ENCODE assay signal across 19 cellular contexts in the genomic region with DNA sequence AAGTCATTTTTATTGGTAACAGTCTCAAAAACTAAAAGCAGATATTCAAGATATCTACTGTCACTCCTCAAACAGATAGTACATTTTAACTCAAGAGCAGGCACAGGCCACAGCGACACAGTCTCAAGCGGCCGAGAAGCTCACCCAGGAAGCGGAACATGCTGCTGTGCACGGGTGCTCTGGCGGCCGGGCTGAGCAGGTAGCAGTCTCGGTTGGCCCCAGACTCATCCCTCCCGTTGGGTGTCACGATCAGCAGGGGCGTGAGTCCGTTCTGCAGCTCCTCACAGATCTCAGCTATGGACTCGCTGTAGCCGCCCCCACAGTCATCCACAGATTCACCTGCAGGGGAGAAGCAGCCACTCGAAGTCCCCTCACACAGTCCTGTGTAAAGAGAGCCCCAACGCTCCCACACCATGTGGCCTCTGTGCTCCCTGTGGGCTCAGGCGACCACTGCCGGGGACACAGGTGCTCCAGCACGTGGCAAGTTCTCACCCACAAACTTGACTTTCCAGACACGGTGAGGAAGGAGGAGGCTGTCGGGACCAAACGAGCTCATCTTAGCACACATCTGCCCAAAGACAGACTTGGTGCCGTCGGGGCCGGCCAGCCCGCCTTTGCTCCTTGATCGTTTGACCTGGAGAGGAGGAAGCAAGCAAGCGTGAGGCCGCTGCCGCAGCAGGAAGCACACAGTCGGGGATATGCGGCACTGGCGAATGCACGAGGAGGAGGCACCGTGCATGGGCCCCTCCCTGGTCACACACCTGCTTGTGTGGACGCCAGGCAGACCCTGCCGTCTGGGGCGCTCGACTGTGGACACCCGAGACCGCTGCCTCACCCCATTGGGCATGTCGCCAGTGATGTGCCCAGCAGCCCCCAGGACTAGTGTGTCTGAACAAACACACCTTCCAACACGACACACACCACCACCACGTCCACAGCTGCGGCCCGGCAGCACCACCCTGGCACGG. TPM values are rescaled to one million over a fixed set of nuclear protein-coding genes. Genes with fewer than 3 reads are reported as not detected.
"Had no signal": no experiment of that assay in that cellular context is flagged by ENCODE, and none has a peak within 500 bp of the region (broad histone marks: within the 10 kb centered on the region; RNA-seq: fewer than 3 reads in every experiment).

No MANE protein-coding gene starts in this region.

- DNase-seq: activated CD4-positive, alpha-beta T cell treated with anti-CD3 and anti-CD28 coated beads for 1 hour; activated CD4-positive, alpha-beta T cell treated with anti-CD3 and anti-CD28 coated beads, Interleukin-2, amount 50 U/mL, for 48 hours; activated naive CD4-positive, alpha-beta T cell; body of pancreas; foreskin fibroblast; stimulated activated CD4-positive, alpha-beta T cell treated with anti-CD3 and anti-CD28 coated beads, Interleukin-4, amount 100 ng/mL, for 24 hours had no signal

- H3K27ac Mint-ChIP-seq: stimulated activated memory B cell treated with anti-CD40 and anti-IgM and Interleukin-4, amounts not matched to agents 10 μg/mL and 1 μg/mL and 100 μg/mL, for 72 hours had no signal

- H3K4me3 Mint-ChIP-seq: neural crest cell; stimulated activated memory B cell treated with anti-CD40 and anti-IgM and Interleukin-4, amounts not matched to agents 10 μg/mL and 1 μg/mL and 100 μg/mL, for 72 hours had no signal

- H3K9me3 Mint-ChIP-seq: neural crest cell; stimulated activated memory B cell treated with anti-CD40 and anti-IgM and Interleukin-4, amounts not matched to agents 10 μg/mL and 1 μg/mL and 100 μg/mL, for 72 hours had no signal

- H2AFZ ChIP-seq: hepatocyte had no signal

- H3K4me1 ChIP-seq: body of pancreas, right lobe of liver had no signal

- H3K79me2 ChIP-seq: hepatocyte had no signal

- H3K9me3 ChIP-seq: body of pancreas, right lobe of liver, thoracic aorta had no signal

- H3K4me3 ChIP-seq: body of pancreas, dorsolateral prefrontal cortex, hepatocyte, right lobe of liver, smooth muscle cell, thoracic aorta had no signal

- H3K27me3 Mint-ChIP-seq: stimulated activated memory B cell treated with anti-CD40 and anti-IgM and Interleukin-4, amounts not matched to agents 10 μg/mL and 1 μg/mL and 100 μg/mL, for 72 hours had no signal

- H3K27ac ChIP-seq: body of pancreas, dorsolateral prefrontal cortex, epithelial cell of prostate, hepatocyte, right lobe of liver, thoracic aorta, VCaP had no signal

- ATAC-seq: body of pancreas; right lobe of liver; stimulated activated memory B cell treated with anti-CD40 and anti-IgM and Interleukin-4, amounts not matched to agents 10 μg/mL and 1 μg/mL and 100 μg/mL, for 72 hours had no signal

- H3K27me3 ChIP-seq: body of pancreas, dorsolateral prefrontal cortex, hepatocyte, right lobe of liver had no signal

- FAIRE-seq: colon had no signal

- H3K4me2 ChIP-seq: hepatocyte, smooth muscle cell had no signal

- H3K4me1 Mint-ChIP-seq: neural crest cell; stimulated activated memory B cell treated with anti-CD40 and anti-IgM and Interleukin-4, amounts not matched to agents 10 μg/mL and 1 μg/mL and 100 μg/mL, for 72 hours had no signal

RNA-seq across cellular contexts. Expression of gene OCA2, which starts 17.7 kb away (rescaled TPM):
- total RNA-seq: body of pancreas; glomerular endothelial cell; lung microvascular endothelial cell; smooth muscle cell; T-helper 1 cell treated with Interleukin-12 subunit alpha and Interleukin-12 subunit beta and Interleukin-4 antibody, amounts not matched to agents 30 ng/mL and 1 ng/mL, for 36 hours had no signal
